In genomic region chr6:76682842-76683241, GRCh38 we compare ENCODE assay signal across 9 cellular contexts.
DNase-seq lines count a peak whose midpoint lies in the region; ATAC-seq and TF ChIP-seq lines count a peak whose summit lies in the region.
"Had no signal": no experiment of that assay in that cellular context is flagged by ENCODE, and none has a peak within 500 bp of the region (broad histone marks: within the 10 kb centered on the region; RNA-seq: fewer than 3 reads in every experiment).

No MANE protein-coding gene starts in this region.

- ATAC-seq in GM21423 (IDR thresholded peaks at IDR 0.05; ENCODE audit: unreplicated experiment) (peak; percentile 51), Panc1 (no peak), foreskin keratinocyte (peak; percentile 21), HG02884 (IDR thresholded peaks at IDR 0.05; ENCODE audit: unreplicated experiment) (no peak), GM21723 (IDR thresholded peaks at IDR 0.05; ENCODE audit: unreplicated experiment) (no peak)

- no peaks in the 10 kb centered on the region; the same call in 1 of the 2 replicates for H3K4me1 ChIP-seq in Panc1 (ENCODE audit: control insufficient read depth, insufficient read depth, low read length)
- no peaks in the 10 kb centered on the region for H3K4me1 ChIP-seq in foreskin keratinocyte

- H3K27me3 Mint-ChIP-seq in CD14-positive monocyte (ENCODE audit: low read depth in 3 of 3): no peaks in the 10 kb centered on the region

- CTCF ChIA-PET in Panc1 (lab: Charles Lee): interaction anchor here (0.6 to 0.7 kb wide), 5 partner anchors 32 to 773 kb away, joined by 3 to 5 read pairs (median 3); no protein-coding TSS in a partner anchor

- H3K36me3 ChIP-seq in Panc1 (ENCODE audit: control insufficient read depth, insufficient read depth, low read length): no peaks in the 10 kb centered on the region

- H3K27ac ChIP-seq in Panc1 (ENCODE audit: low read length): no peak overlapping the region; the same call in 1 of the 2 replicates
- H3K27ac ChIP-seq in foreskin keratinocyte: no peak overlapping the region
- H3K27ac ChIP-seq: SK-N-MC had no signal

- BruUV-seq in Panc1 (replicated peaks; lab: Mats Ljungman, UMichigan): no TSS peak

- no peak overlapping the region for H3K27ac Mint-ChIP-seq in CD14-positive monocyte

- no peaks in the 10 kb centered on the region for H3K36me3 Mint-ChIP-seq in CD14-positive monocyte

- peaks cover 0 to under 1% (median 0%) of the 10 kb centered on the region in 7 donors for H3K9me3 Mint-ChIP-seq in CD14-positive monocyte

- in situ Hi-C loops in Panc1 (cut with HindIII; ENCODE audit: low pct_unique_long_range_greater_than_20kb, low sequenced_read_pairs): no loop called here

- POLR2A ChIA-PET in Panc1 (lab: Charles Lee): interaction anchor here (0.6 kb wide), 1 partner anchor 781 kb away, joined by 3 read pairs; no protein-coding TSS in a partner anchor

- TF ChIP-seq CTCF in CD14-positive monocyte (IDR thresholded peaks at IDR 0.05) (peak; percentile 13), Panc1 (IDR thresholded peaks at IDR 0.05) (peak; percentile 50; the same call in 1 of the 2 replicates), foreskin keratinocyte (conservative IDR thresholded peaks at IDR 0.05) (peak; percentile 65)

- H3K27me3 ChIP-seq in Panc1 (ENCODE audit: control insufficient read depth, insufficient read depth, low read length): no peaks in the 10 kb centered on the region
- no peaks in the 10 kb centered on the region for H3K27me3 ChIP-seq in foreskin keratinocyte

- no peak overlapping the region for H3K4me3 Mint-ChIP-seq in CD14-positive monocyte

- DNase-seq in CD14-positive monocyte (ENCODE audit: low spot score) (no peak), Panc1 (ENCODE audit: low read depth, low spot score) (no peak), foreskin keratinocyte (no peak), EL (no peak), T-helper 2 cell (no peak)

- no peaks in the 10 kb centered on the region for H3K4me1 Mint-ChIP-seq in CD14-positive monocyte

- no peak overlapping the region for H3K4me3 ChIP-seq in Panc1 (ENCODE audit: low read depth in 2 of 2, low read length in 2 of 2)
- H3K4me3 ChIP-seq: SK-N-MC had no signal

- no peaks in the 10 kb centered on the region for H3K9me3 ChIP-seq in Panc1 (ENCODE audit: control insufficient read depth, insufficient read depth, low read depth, low read length)

- intact Hi-C loops in CD14-positive monocyte (cut with micrococcal nuclease): no loop called here
- intact Hi-C loops in Panc1 (cut with micrococcal nuclease; ENCODE audit: unreplicated experiment): no loop called here

Comparison
In these comparisons a context has a peak if more than half of its experiments do, and no peak if none do; other contexts are left out.
1. CTCF ChIP-seq: peak in every context shown above with its lines; median percentile 65 in foreskin keratinocyte; 50 in Panc1; 13 in CD14-positive monocyte.
2. ATAC-seq: peak in GM21423 (single experiment) and foreskin keratinocyte (single experiment); none in Panc1 (single experiment), HG02884 (single experiment) and GM21723 (single experiment).